Comparison of ENCODE assay signal across 1 cellular context in the genomic region with DNA sequence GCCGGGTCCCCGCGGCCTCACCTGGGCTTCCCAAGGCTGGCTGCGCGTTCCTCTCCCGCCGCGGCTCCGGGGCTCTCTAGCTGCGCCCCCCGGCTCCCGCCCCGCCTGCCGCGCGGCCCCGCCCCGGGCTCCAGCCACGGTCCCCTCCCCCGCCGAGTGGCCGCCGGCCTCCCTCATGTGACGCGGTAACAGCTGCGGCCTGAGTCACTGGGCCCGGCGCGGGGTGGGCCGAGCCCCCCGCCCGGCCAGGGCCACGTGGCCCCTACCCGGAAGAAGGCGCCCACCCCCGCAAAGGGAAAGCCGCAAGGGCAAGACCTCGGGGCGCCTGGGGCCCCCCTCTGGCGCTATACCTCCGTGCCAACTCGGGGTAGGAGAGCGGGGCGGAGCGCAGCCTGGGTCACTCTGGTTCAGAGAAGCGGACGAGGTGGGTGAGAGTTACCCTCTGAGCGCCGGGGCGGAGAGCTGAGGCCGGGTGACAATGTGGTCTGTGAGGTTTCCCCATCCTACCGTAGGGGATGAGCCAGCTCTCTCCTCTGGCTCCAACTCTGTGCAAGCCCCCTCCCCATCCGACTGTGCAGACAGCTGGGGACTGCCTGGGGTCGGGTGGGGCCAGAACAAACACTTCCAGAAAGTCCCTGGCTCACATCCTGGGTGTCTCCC.
TF ChIP-seq lines count a peak whose summit lies in the region.

A gene with protein sequence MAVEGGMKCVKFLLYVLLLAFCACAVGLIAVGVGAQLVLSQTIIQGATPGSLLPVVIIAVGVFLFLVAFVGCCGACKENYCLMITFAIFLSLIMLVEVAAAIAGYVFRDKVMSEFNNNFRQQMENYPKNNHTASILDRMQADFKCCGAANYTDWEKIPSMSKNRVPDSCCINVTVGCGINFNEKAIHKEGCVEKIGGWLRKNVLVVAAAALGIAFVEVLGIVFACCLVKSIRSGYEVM (minus strand): TSS at position 78 of the 660 bp plus-strand sequence. CDS start 668 bp downstream, outside the sequence.

TF ChIP-seq in HepG2, 621 proteins besides CTCF, POLR2A, EP300 and RAD21 (continued from another document and continues in another):
- TF ChIP-seq, protein P1, sequence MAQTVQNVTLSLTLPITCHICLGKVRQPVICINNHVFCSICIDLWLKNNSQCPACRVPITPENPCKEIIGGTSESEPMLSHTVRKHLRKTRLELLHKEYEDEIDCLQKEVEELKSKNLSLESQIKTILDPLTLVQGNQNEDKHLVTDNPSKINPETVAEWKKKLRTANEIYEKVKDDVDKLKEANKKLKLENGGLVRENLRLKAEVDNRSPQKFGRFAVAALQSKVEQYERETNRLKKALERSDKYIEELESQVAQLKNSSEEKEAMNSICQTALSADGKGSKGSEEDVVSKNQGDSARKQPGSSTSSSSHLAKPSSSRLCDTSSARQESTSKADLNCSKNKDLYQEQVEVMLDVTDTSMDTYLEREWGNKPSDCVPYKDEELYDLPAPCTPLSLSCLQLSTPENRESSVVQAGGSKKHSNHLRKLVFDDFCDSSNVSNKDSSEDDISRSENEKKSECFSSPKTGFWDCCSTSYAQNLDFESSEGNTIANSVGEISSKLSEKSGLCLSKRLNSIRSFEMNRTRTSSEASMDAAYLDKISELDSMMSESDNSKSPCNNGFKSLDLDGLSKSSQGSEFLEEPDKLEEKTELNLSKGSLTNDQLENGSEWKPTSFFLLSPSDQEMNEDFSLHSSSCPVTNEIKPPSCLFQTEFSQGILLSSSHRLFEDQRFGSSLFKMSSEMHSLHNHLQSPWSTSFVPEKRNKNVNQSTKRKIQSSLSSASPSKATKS (CRISPR knock-in tag; IDR thresholded peaks at IDR 0.05) = 0 out of 2 replicates have a peak, but pooled peaks have one; percentile 79
- TF ChIP-seq ZFP1 (CRISPR knock-in tag; IDR thresholded peaks at IDR 0.05) (no peak), HDAC6 (IDR thresholded peaks at IDR 0.05; ENCODE audit: low read depth, low read length) (no peak), ZNF878 (CRISPR knock-in tag; IDR thresholded peaks at IDR 0.05) (0 out of 2 replicates have a peak, but pooled peaks have one; percentile 46), FOXP1 (IDR thresholded peaks at IDR 0.05) (no peak), FOXP1 (CRISPR knock-in tag; IDR thresholded peaks at IDR 0.05) (no peak), HNRNPLL (IDR thresholded peaks at IDR 0.05; ENCODE audit: low read depth, low read length, poor library complexity, severe bottlenecking) (peak; percentile 26), ZNF17 (CRISPR knock-in tag; IDR thresholded peaks at IDR 0.05) (no peak), RBAK (CRISPR knock-in tag; IDR thresholded peaks at IDR 0.05) (no peak), SETDB1 (CRISPR knock-in tag; IDR thresholded peaks at IDR 0.05; ENCODE audit: borderline replicate concordance) (no peak), PHF21A (CRISPR knock-in tag; IDR thresholded peaks at IDR 0.05) (no peak), MAZ (IDR thresholded peaks at IDR 0.05; ENCODE audit: borderline replicate concordance, low read depth, low read length) (no peak; the same call in 1 of the 2 replicates), MAZ (CRISPR knock-in tag; IDR thresholded peaks at IDR 0.05; ENCODE audit: low read depth) (peak; percentile 68), ZEB1 (IDR thresholded peaks at IDR 0.05; ENCODE audit: insufficient replicate concordance, low read depth) (no peak), RAD51 (IDR thresholded peaks at IDR 0.05; ENCODE audit: borderline replicate concordance) (no peak)
- TF ChIP-seq, protein P2, sequence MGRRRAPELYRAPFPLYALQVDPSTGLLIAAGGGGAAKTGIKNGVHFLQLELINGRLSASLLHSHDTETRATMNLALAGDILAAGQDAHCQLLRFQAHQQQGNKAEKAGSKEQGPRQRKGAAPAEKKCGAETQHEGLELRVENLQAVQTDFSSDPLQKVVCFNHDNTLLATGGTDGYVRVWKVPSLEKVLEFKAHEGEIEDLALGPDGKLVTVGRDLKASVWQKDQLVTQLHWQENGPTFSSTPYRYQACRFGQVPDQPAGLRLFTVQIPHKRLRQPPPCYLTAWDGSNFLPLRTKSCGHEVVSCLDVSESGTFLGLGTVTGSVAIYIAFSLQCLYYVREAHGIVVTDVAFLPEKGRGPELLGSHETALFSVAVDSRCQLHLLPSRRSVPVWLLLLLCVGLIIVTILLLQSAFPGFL (CRISPR knock-in tag; IDR thresholded peaks at IDR 0.05) = no peak
- TF ChIP-seq, protein P3, sequence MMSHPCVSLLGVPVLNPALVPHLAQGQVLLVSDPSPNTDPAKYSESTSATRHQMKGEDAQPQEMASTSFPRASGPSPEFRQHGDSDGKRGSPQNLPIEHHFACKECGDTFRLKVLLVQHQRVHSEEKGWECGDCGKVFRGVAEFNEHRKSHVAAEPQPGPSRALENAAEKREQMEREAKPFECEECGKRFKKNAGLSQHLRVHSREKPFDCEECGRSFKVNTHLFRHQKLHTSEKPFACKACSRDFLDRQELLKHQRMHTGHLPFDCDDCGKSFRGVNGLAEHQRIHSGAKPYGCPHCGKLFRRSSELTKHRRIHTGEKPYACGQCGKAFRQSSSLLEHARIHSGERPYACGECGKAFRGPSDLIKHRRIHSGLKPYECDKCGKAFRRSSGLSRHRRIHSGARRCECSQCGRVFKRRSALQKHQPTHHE (CRISPR knock-in tag; IDR thresholded peaks at IDR 0.05; ENCODE audit: borderline replicate concordance) = no peak
- TF ChIP-seq, protein P4, sequence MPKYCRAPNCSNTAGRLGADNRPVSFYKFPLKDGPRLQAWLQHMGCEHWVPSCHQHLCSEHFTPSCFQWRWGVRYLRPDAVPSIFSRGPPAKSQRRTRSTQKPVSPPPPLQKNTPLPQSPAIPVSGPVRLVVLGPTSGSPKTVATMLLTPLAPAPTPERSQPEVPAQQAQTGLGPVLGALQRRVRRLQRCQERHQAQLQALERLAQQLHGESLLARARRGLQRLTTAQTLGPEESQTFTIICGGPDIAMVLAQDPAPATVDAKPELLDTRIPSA (CRISPR knock-in tag; IDR thresholded peaks at IDR 0.05; ENCODE audit: borderline replicate concordance) = no peak
- TF ChIP-seq, protein P5, sequence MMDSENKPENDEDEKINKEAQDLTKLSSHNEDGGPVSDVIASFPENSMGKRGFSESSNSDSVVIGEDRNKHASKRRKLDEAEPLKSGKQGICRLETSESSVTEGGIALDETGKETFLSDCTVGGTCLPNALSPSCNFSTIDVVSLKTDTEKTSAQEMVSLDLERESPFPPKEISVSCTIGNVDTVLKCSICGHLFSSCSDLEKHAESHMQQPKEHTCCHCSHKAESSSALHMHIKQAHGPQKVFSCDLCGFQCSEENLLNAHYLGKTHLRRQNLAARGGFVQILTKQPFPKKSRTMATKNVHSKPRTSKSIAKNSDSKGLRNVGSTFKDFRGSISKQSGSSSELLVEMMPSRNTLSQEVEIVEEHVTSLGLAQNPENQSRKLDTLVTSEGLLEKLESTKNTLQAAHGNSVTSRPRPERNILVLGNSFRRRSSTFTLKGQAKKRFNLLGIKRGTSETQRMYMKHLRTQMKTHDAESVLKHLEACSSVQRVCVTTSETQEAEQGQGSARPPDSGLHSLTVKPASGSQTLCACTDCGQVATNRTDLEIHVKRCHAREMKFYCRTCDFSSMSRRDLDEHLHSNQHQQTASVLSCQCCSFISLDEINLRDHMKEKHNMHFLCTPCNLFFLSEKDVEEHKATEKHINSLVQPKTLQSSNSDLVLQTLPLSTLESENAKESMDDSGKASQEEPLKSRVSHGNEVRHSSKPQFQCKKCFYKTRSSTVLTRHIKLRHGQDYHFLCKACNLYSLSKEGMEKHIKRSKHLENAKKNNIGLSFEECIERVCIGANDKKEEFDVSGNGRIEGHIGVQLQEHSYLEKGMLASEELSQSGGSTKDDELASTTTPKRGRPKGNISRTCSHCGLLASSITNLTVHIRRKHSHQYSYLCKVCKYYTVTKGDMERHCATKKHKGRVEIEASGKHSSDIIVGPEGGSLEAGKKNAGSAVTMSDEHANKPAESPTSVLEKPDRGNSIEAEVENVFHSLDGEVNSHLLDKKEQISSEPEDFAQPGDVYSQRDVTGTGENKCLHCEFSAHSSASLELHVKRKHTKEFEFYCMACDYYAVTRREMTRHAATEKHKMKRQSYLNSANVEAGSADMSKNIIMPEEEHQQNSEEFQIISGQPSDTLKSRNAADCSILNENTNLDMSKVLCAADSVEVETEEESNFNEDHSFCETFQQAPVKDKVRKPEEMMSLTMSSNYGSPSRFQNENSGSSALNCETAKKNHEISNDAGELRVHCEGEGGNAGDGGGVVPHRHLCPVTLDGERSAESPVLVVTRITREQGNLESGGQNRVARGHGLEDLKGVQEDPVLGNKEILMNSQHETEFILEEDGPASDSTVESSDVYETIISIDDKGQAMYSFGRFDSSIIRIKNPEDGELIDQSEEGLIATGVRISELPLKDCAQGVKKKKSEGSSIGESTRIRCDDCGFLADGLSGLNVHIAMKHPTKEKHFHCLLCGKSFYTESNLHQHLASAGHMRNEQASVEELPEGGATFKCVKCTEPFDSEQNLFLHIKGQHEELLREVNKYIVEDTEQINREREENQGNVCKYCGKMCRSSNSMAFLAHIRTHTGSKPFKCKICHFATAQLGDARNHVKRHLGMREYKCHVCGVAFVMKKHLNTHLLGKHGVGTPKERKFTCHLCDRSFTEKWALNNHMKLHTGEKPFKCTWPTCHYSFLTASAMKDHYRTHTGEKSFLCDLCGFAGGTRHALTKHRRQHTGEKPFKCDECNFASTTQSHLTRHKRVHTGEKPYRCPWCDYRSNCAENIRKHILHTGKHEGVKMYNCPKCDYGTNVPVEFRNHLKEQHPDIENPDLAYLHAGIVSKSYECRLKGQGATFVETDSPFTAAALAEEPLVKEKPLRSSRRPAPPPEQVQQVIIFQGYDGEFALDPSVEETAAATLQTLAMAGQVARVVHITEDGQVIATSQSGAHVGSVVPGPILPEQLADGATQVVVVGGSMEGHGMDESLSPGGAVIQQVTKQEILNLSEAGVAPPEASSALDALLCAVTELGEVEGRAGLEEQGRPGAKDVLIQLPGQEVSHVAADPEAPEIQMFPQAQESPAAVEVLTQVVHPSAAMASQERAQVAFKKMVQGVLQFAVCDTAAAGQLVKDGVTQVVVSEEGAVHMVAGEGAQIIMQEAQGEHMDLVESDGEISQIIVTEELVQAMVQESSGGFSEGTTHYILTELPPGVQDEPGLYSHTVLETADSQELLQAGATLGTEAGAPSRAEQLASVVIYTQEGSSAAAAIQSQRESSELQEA (CRISPR knock-in tag; IDR thresholded peaks at IDR 0.05; ENCODE audit: not compliant biosample characterization) = no peak
- TF ChIP-seq, protein P6, sequence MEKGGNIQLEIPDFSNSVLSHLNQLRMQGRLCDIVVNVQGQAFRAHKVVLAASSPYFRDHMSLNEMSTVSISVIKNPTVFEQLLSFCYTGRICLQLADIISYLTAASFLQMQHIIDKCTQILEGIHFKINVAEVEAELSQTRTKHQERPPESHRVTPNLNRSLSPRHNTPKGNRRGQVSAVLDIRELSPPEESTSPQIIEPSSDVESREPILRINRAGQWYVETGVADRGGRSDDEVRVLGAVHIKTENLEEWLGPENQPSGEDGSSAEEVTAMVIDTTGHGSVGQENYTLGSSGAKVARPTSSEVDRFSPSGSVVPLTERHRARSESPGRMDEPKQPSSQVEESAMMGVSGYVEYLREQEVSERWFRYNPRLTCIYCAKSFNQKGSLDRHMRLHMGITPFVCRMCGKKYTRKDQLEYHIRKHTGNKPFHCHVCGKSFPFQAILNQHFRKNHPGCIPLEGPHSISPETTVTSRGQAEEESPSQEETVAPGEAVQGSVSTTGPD (CRISPR knock-in tag; IDR thresholded peaks at IDR 0.05) = no peak
- TF ChIP-seq, protein P7, sequence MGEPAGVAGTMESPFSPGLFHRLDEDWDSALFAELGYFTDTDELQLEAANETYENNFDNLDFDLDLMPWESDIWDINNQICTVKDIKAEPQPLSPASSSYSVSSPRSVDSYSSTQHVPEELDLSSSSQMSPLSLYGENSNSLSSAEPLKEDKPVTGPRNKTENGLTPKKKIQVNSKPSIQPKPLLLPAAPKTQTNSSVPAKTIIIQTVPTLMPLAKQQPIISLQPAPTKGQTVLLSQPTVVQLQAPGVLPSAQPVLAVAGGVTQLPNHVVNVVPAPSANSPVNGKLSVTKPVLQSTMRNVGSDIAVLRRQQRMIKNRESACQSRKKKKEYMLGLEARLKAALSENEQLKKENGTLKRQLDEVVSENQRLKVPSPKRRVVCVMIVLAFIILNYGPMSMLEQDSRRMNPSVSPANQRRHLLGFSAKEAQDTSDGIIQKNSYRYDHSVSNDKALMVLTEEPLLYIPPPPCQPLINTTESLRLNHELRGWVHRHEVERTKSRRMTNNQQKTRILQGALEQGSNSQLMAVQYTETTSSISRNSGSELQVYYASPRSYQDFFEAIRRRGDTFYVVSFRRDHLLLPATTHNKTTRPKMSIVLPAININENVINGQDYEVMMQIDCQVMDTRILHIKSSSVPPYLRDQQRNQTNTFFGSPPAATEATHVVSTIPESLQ (CRISPR knock-in tag; conservative IDR thresholded peaks at IDR 0.05) = no peak
- TF ChIP-seq, protein P8, sequence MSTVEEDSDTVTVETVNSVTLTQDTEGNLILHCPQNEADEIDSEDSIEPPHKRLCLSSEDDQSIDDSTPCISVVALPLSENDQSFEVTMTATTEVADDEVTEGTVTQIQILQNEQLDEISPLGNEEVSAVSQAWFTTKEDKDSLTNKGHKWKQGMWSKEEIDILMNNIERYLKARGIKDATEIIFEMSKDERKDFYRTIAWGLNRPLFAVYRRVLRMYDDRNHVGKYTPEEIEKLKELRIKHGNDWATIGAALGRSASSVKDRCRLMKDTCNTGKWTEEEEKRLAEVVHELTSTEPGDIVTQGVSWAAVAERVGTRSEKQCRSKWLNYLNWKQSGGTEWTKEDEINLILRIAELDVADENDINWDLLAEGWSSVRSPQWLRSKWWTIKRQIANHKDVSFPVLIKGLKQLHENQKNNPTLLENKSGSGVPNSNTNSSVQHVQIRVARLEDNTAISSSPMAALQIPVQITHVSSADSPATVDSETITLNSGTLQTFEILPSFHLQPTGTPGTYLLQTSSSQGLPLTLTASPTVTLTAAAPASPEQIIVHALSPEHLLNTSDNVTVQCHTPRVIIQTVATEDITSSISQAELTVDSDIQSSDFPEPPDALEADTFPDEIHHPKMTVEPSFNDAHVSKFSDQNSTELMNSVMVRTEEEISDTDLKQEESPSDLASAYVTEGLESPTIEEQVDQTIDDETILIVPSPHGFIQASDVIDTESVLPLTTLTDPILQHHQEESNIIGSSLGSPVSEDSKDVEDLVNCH (CRISPR knock-in tag; IDR thresholded peaks at IDR 0.05) = no peak
- TF ChIP-seq, protein P9, sequence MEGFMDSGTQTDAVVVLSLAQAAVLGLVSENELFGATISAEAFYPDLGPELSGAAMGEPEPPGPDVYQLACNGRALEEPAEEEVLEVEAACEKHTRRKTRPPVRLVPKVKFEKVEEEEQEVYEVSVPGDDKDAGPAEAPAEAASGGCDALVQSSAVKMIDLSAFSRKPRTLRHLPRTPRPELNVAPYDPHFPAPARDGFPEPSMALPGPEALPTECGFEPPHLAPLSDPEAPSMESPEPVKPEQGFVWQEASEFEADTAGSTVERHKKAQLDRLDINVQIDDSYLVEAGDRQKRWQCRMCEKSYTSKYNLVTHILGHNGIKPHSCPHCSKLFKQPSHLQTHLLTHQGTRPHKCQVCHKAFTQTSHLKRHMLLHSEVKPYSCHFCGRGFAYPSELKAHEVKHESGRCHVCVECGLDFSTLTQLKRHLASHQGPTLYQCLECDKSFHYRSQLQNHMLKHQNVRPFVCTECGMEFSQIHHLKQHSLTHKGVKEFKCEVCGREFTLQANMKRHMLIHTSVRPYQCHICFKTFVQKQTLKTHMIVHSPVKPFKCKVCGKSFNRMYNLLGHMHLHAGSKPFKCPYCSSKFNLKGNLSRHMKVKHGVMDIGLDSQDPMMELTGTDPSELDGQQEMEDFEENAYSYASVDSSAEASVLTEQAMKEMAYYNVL (CRISPR knock-in tag; IDR thresholded peaks at IDR 0.05; ENCODE audit: borderline replicate concordance) = no peak; the same call in 1 of the 2 replicates
- TF ChIP-seq, protein P10, sequence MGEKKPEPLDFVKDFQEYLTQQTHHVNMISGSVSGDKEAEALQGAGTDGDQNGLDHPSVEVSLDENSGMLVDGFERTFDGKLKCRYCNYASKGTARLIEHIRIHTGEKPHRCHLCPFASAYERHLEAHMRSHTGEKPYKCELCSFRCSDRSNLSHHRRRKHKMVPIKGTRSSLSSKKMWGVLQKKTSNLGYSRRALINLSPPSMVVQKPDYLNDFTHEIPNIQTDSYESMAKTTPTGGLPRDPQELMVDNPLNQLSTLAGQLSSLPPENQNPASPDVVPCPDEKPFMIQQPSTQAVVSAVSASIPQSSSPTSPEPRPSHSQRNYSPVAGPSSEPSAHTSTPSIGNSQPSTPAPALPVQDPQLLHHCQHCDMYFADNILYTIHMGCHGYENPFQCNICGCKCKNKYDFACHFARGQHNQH (CRISPR knock-in tag; IDR thresholded peaks at IDR 0.05) = peak; percentile 30; the same call in 1 of the 2 replicates
